In genomic region chr11:59841514-59841913, GRCh38 we compare ENCODE assay signal across 1 cellular context.
TF ChIP-seq lines count a peak whose summit lies in the region.

No MANE protein-coding gene starts in this region.

TF ChIP-seq in GM12878, 131 proteins besides CTCF, POLR2A, EP300 and RAD21:
- no peak for TF ChIP-seq NFIC (IDR thresholded peaks at IDR 0.05; ENCODE audit: low read depth, low read length)
- TF ChIP-seq HDAC2 (IDR thresholded peaks at IDR 0.05), result no peak
- no peak for TF ChIP-seq ASH2L (IDR thresholded peaks at IDR 0.05; ENCODE audit: borderline replicate concordance, low read depth)
- TF ChIP-seq HDGF (IDR thresholded peaks at IDR 0.05), result no peak
- TF ChIP-seq SPI1 (IDR thresholded peaks at IDR 0.05; ENCODE audit: borderline replicate concordance, insufficient read depth, low read depth, low read length), result no peak
- TF ChIP-seq JUND (IDR thresholded peaks at IDR 0.05; ENCODE audit: low read depth, low read length), result no peak
- TF ChIP-seq BRCA1 (IDR thresholded peaks at IDR 0.05; ENCODE audit: low read depth, low read length), result no peak
- no peak for TF ChIP-seq CEBPZ (IDR thresholded peaks at IDR 0.05; ENCODE audit: low read depth, low read length)
- no peak for TF ChIP-seq TAF1 (IDR thresholded peaks at IDR 0.05; ENCODE audit: borderline replicate concordance, low read depth, low read length)
- TF ChIP-seq PBX3 (IDR thresholded peaks at IDR 0.05; ENCODE audit: insufficient replicate concordance, low read depth, low read length), result no peak
- no peak for TF ChIP-seq BACH1 (IDR thresholded peaks at IDR 0.05; ENCODE audit: borderline replicate concordance)
- no peak for TF ChIP-seq KAT2A (conservative IDR thresholded peaks at IDR 0.05; ENCODE audit: control insufficient read depth, low read depth, low read length)
- no peak for TF ChIP-seq STAT3 (IDR thresholded peaks at IDR 0.05; ENCODE audit: low read depth, low read length)
- no peak for TF ChIP-seq ZBED1 (IDR thresholded peaks at IDR 0.05; ENCODE audit: borderline replicate concordance)
- TF ChIP-seq BCL3 (IDR thresholded peaks at IDR 0.05; ENCODE audit: borderline replicate concordance, insufficient read depth, low read depth, low read length, poor library complexity, severe bottlenecking), result no peak
- no peak for TF ChIP-seq FOS (IDR thresholded peaks at IDR 0.05; ENCODE audit: borderline replicate concordance, extremely low read depth, insufficient read length)
